ENCODE assay signal across 30 cellular contexts in the genomic region with DNA sequence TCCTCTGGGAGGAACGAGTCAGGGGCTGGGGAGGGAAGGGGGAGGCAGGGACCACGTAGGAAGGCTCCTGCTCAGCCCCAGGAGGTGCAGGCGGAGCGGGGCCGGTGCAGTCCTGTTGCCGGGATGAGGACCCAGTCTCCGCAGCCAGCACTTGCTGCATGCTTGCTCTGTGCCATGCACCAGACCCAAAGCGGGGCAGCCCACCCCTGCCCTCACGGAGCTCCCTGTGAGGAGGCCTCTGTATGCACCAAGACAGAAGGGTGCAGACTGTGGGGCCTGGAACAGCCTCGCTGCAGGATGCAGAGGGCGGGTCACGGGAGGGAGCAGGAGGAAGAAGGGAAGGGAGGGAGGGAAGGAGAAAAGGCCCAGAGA.
"Had no signal": no experiment of that assay in that cellular context is flagged by ENCODE, and none has a peak within 500 bp of the region (broad histone marks: within the 10 kb centered on the region; RNA-seq: fewer than 3 reads in every experiment).

No MANE protein-coding gene starts in this region.

- H3K36me3 Mint-ChIP-seq: activated naive CD4-positive, alpha-beta T cell treated with anti-CD3 and anti-CD28 coated beads, Interleukin-2, amount 10 ng/mL, durations not matched to agents 7 days and 5 days; activated naive CD8-positive, alpha-beta T cell treated with anti-CD3 and anti-CD28 coated beads, Interleukin-2, amount 10 ng/mL, durations not matched to agents 7 days and 5 days had no signal

- DNase-seq: activated CD4-positive, alpha-beta memory T cell treated with anti-CD3 and anti-CD28 coated beads for 36 hours; activated CD4-positive, alpha-beta T cell treated with anti-CD3 and anti-CD28 coated beads, Interleukin-2, amount 10 ng/mL, durations not matched to agents 24 days and 14 days; activated CD8-positive, alpha-beta memory T cell treated with anti-CD3 and anti-CD28 coated beads, Interleukin-2, amount 50 U/mL, for 48 hours; activated gamma-delta T cell; activated naive CD4-positive, alpha-beta T cell treated with anti-CD3 and anti-CD28 coated beads, Interleukin-2, amount 10 ng/mL, durations not matched to agents 7 days and 5 days; activated naive CD8-positive, alpha-beta T cell treated with anti-CD3 and anti-CD28 coated beads, Interleukin-2, amount 10 ng/mL, durations not matched to agents 7 days and 5 days; activated T-cell treated with anti-CD3 and anti-CD28 coated beads, Interleukin-2, amount 50 U/mL, for 24 hours; cortex of kidney; effector memory CD8-positive, alpha-beta T cell; erythroblast; foreskin fibroblast; heart right ventricle; naive B cell; nephron progenitor cell; ovary; spleen; stimulated activated CD4-positive, alpha-beta T cell treated with anti-CD3 and anti-CD28 coated beads, Interleukin-2, amount 100 ng/mL, for 48 hours; stimulated activated naive CD4-positive, alpha-beta T cell treated with Interleukin-2 at 50 U/mL for 16 hours; T-helper 17 cell; T1000; testis; trophoblast cell; uterus; WERI-Rb-1 had no signal

- H3K4me1 ChIP-seq: ascending aorta, prostate gland, uterus had no signal

- H3K27me3 Mint-ChIP-seq: activated CD4-positive, alpha-beta memory T cell treated with anti-CD3 and anti-CD28 coated beads for 36 hours; activated CD4-positive, alpha-beta T cell treated with anti-CD3 and anti-CD28 coated beads, Interleukin-2, amount 10 ng/mL, durations not matched to agents 24 days and 14 days; activated T-cell treated with anti-CD3 and anti-CD28 coated beads, Interleukin-2, amount 50 U/mL, for 24 hours; effector memory CD8-positive, alpha-beta T cell; T-helper 17 cell had no signal

- H3K9me3 ChIP-seq: ovary, prostate gland, testis had no signal

- H3K27me3 ChIP-seq: ascending aorta, cardiac muscle cell, heart right ventricle, ovary, spleen, testis, uterus had no signal

- H3K27ac Mint-ChIP-seq: activated CD4-positive, alpha-beta memory T cell treated with anti-CD3 and anti-CD28 coated beads for 36 hours; activated CD4-positive, alpha-beta T cell treated with anti-CD3 and anti-CD28 coated beads, Interleukin-2, amount 10 ng/mL, durations not matched to agents 24 days and 14 days; activated naive CD4-positive, alpha-beta T cell treated with anti-CD3 and anti-CD28 coated beads, Interleukin-2, amount 10 ng/mL, durations not matched to agents 7 days and 5 days; activated naive CD8-positive, alpha-beta T cell treated with anti-CD3 and anti-CD28 coated beads, Interleukin-2, amount 10 ng/mL, durations not matched to agents 7 days and 5 days; activated T-cell treated with anti-CD3 and anti-CD28 coated beads, Interleukin-2, amount 50 U/mL, for 24 hours; brain; effector memory CD8-positive, alpha-beta T cell; mesothelial cell of epicardium; T-helper 17 cell had no signal

- H3K27ac ChIP-seq: ascending aorta, cardiac muscle cell, ovary, prostate gland, testis, uterus, WERI-Rb-1 had no signal

- H3K4me3 ChIP-seq: ascending aorta, cardiac muscle cell, heart right ventricle, ovary, prostate gland, spleen, testis, uterus had no signal

- H3K36me3 ChIP-seq: cardiac muscle cell, ovary, prostate gland, uterus, WERI-Rb-1 had no signal

- H3K4me3 Mint-ChIP-seq: activated CD4-positive, alpha-beta memory T cell treated with anti-CD3 and anti-CD28 coated beads for 36 hours; activated CD4-positive, alpha-beta T cell treated with anti-CD3 and anti-CD28 coated beads, Interleukin-2, amount 10 ng/mL, durations not matched to agents 24 days and 14 days; activated naive CD4-positive, alpha-beta T cell treated with anti-CD3 and anti-CD28 coated beads, Interleukin-2, amount 10 ng/mL, durations not matched to agents 7 days and 5 days; activated naive CD8-positive, alpha-beta T cell treated with anti-CD3 and anti-CD28 coated beads, Interleukin-2, amount 10 ng/mL, durations not matched to agents 7 days and 5 days; activated T-cell treated with anti-CD3 and anti-CD28 coated beads, Interleukin-2, amount 50 U/mL, for 24 hours; brain; effector memory CD8-positive, alpha-beta T cell; mesothelial cell of epicardium; naive B cell; nephron progenitor cell; T-helper 17 cell had no signal

- H3K4me1 Mint-ChIP-seq: activated CD4-positive, alpha-beta T cell treated with anti-CD3 and anti-CD28 coated beads, Interleukin-2, amount 10 ng/mL, durations not matched to agents 24 days and 14 days; activated naive CD4-positive, alpha-beta T cell treated with anti-CD3 and anti-CD28 coated beads, Interleukin-2, amount 10 ng/mL, durations not matched to agents 7 days and 5 days; activated naive CD8-positive, alpha-beta T cell treated with anti-CD3 and anti-CD28 coated beads, Interleukin-2, amount 10 ng/mL, durations not matched to agents 7 days and 5 days had no signal

- ATAC-seq: activated CD4-positive, CD25-positive, alpha-beta regulatory T cell treated with anti-CD3 and anti-CD28 coated beads, Interleukin-2, amount 50 U/mL, for 24 hours; effector memory CD8-positive, alpha-beta T cell; T-helper 17 cell had no signal
